8 cellular contexts compared by ENCODE assay signal in the genomic region with DNA sequence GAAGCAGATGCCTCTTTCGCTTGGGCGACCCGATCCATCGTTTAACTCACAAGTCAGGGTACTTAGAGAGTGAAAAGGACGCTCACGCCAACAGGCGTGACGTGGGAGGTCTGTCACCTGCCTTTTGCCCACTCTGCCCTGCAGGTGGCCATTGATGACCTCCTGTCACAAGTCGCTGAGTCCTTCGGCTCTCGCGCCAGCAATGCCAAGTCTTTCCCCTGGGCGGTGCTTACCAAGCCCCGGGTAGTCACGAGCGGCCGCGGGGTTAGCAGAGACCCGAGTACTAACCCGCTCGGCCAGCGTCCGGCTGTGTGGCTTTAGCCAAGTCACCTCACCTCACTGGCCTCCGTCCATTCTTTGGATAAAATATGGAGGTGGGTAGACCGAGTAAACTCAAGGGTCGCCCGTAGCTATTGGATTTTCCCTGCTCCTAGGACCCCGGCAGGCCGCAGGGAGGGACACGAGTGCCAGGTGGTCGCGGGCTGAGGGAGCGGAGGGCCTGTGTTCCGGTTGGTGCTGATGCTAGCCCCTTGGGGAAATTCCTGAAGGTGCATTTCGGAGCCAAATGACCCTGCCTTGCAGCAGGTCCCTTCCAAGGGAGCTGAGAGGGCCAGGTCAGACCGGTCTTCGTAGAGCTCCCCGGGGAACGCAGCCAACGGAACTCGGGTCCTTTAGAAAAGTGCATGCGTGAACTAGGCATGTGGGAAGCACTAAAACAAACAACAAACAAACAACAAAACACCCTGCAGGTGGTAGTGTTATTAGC. TPM values are rescaled to one million over a fixed set of nuclear protein-coding genes. Genes with fewer than 3 reads are reported as not detected.
DNase-seq lines count a peak whose midpoint lies in the region; ATAC-seq, FAIRE-seq and TF ChIP-seq lines count a peak whose summit lies in the region.

No MANE protein-coding gene starts in this region.

- H3K4me3 Mint-ChIP-seq in activated B cell treated with CpG ODN at 0.5 μM for 24 hours (peak overlapping the region; percentile 79), naive B cell (peak overlapping the region; percentile 78 to 87 (median 82))

- CTCF ChIA-PET in activated B cell treated with CpG ODN at 0.5 μM for 24 hours (lab: Charles Lee) = no interaction called here

- H3K27ac Mint-ChIP-seq in activated B cell treated with CpG ODN at 0.5 μM for 24 hours (no peak overlapping the region), naive B cell (peak overlapping the region in 1 of 6 donors; percentile 4)

- FAIRE-seq in urothelium cell line (lab: Jason Lieb, UNC) = no peak

- H3K9me3 ChIP-seq in esophagus squamous epithelium = no peaks in the 10 kb centered on the region

- peaks cover 18% of the 10 kb centered on the region for H3K4me1 Mint-ChIP-seq in activated B cell treated with CpG ODN at 0.5 μM for 24 hours
- peaks cover 12 to 18% (median 16%) of the 10 kb centered on the region in 3 donors for H3K4me1 Mint-ChIP-seq in naive B cell

- H3K9me3 Mint-ChIP-seq in activated B cell treated with CpG ODN at 0.5 μM for 24 hours = peaks cover 2% of the 10 kb centered on the region
- H3K9me3 Mint-ChIP-seq in naive B cell = peaks cover 0 to 11% (median 4%) of the 10 kb centered on the region in 7 donors

- ATAC-seq in activated B cell treated with CpG ODN at 0.5 μM for 24 hours (ENCODE audit: low read depth) = no peak
- ATAC-seq in naive B cell (ENCODE audit: low read depth in 2 of 2) = peak; percentile 24 to 27

- H3K4me3 ChIP-seq in H7 (ENCODE audit: insufficient read depth, low read depth, low read length) (peak overlapping the region; percentile 48), esophagus squamous epithelium (peak overlapping the region; percentile 33 to 70 (median 58))

- WGBS in esophagus squamous epithelium, 2 donors = 2 to 4% methylated on average over 11 to 21 of the region's 42 CpGs

- no peak for TF ChIP-seq POLR2A in esophagus squamous epithelium (IDR thresholded peaks at IDR 0.05)

- peak overlapping the region in 2 of 4 donors; percentile 7 to 54 for H3K27ac ChIP-seq in esophagus squamous epithelium

- intact Hi-C loops in activated B cell treated with CpG ODN at 0.5 μM for 24 hours (cut with micrococcal nuclease) (no loop called here), esophagus squamous epithelium (cut with DNase I) (no loop called here)

- POLR2A ChIA-PET in activated B cell treated with CpG ODN at 0.5 μM for 24 hours (lab: Charles Lee) = no interaction called here

- peaks cover 37% of the 10 kb centered on the region for H3K27me3 Mint-ChIP-seq in activated B cell treated with CpG ODN at 0.5 μM for 24 hours
- H3K27me3 Mint-ChIP-seq in naive B cell = peaks cover 30 to 49% (median 42%) of the 10 kb centered on the region in 3 donors

- DNase-seq in NCI-H524 (lab: John Stamatoyannopoulos, UW) (peak; percentile 53 to 65), NCI-H524 treated with DMSO at 0.1 percent for 48 hours (lab: John Stamatoyannopoulos, UW) (no peak), H7 (peak; percentile 70), M059J (ENCODE audit: low read depth) (peak; percentile 41), activated B cell treated with CpG ODN at 0.5 μM for 24 hours (no peak), esophagus squamous epithelium (lab: John Stamatoyannopoulos, UW) (no peak), naive B cell (no peak), urothelium cell line (ENCODE audit: low spot score) (peak; percentile 65)

- TF ChIP-seq CTCF in activated B cell treated with CpG ODN at 0.5 μM for 24 hours (IDR thresholded peaks at IDR 0.05) (no peak), esophagus squamous epithelium (IDR thresholded peaks at IDR 0.05) (no peak)

- H3K27me3 ChIP-seq in H7 (ENCODE audit: control insufficient read depth, insufficient read depth, low read length) = peaks cover 11% of the 10 kb centered on the region
- H3K27me3 ChIP-seq in esophagus squamous epithelium = peaks cover 0 to 43% (median 0%) of the 10 kb centered on the region in 4 donors

- H3K4me1 ChIP-seq in esophagus squamous epithelium = peaks cover 6 to 23% (median 17%) of the 10 kb centered on the region in 3 donors

- H3K36me3 Mint-ChIP-seq in activated B cell treated with CpG ODN at 0.5 μM for 24 hours (ENCODE audit: low read depth) (no peaks in the 10 kb centered on the region), naive B cell (peaks cover 0 to 7% of the 10 kb centered on the region in 2 donors)

- H3K36me3 ChIP-seq in H7 (replicated peaks; ENCODE audit: control insufficient read depth, insufficient read depth, low read length) (no peaks in the 10 kb centered on the region), esophagus squamous epithelium (no peaks in the 10 kb centered on the region)

RNA-seq across cellular contexts. Expression of a gene that starts 0.7 kb away (rescaled TPM):
- total RNA-seq in H7 (2014; rRNA removed; shearing (Covaris generic)) = 62.9 and 64.9 TPM in 2 replicates
- 4.2 and 4.4 TPM in 2 replicates for total RNA-seq in M059J (2014; rRNA removed; shearing (Covaris generic))
- total RNA-seq in activated B cell treated with CpG ODN at 0.5 μM for 24 hours (0.81 and 1.2 TPM in 2 replicates), esophagus squamous epithelium (1 to 10 TPM in 3 of 4 donors, under 1 TPM in 1; 0.26 to 6.7 (median 3.2) TPM)
- under 1 TPM in 2 of 6 donors, not detected in 4; 0.53 to 0.68 TPM for polyA plus RNA-seq in naive B cell (ENCODE audit: low read depth in 6 of 6)

Comparison
In these comparisons a context has a peak if more than half of its experiments do, and no peak if none do; other contexts are left out.
1. DNase-seq: peak in NCI-H524 (2 of 2), H7 (single experiment), M059J (single experiment) and urothelium cell line (single experiment); none in NCI-H524 treated with DMSO at 0.1 percent for 48 hours (single experiment), activated B cell treated with CpG ODN at 0.5 μM for 24 hours (single experiment), esophagus squamous epithelium (single experiment) and naive B cell (single experiment).